8 cellular contexts compared by ENCODE assay signal in genomic region chr2:28621172-28622100, GRCh38.
A peak's percentile ranks its signal among the peaks of the same experiment; 100 is the strongest.
DNase-seq lines count a peak whose midpoint lies in the region; ATAC-seq and TF ChIP-seq lines count a peak whose summit lies in the region.

No MANE protein-coding gene starts in this region.

- H3K36me3 ChIP-seq in duodenal mucosa (ENCODE audit: control insufficient read depth in 1 of 2, insufficient read depth in 2 of 2, low read length in 2 of 2) = no peaks in the 10 kb centered on the region

- no peaks in the 10 kb centered on the region for H3K9me3 ChIP-seq in duodenal mucosa (ENCODE audit: control insufficient read depth in 1 of 2, low read length in 2 of 2)

- H3K4me1 ChIP-seq in duodenal mucosa (ENCODE audit: control insufficient read depth in 1 of 2, insufficient read depth in 2 of 2, low read length in 2 of 2) = peaks cover 49 to 50% of the 10 kb centered on the region in 2 donors

- CTCF ChIA-PET in GM10248 (lab: Yijun Ruan, JAX) = interaction anchor here (0.6 to 4.6 kb wide), 6 partner anchors 9 to 130 kb away, joined by 3 to 27 read pairs (median 4); partner anchors contain the start of gene PPP1CB

- ATAC-seq in HG03439 (IDR thresholded peaks at IDR 0.05; ENCODE audit: unreplicated experiment) = no peak
- ATAC-seq in GM21515 (IDR thresholded peaks at IDR 0.05; ENCODE audit: unreplicated experiment) = no peak

- peak; percentile 27 for TF ChIP-seq CTCF in GM10248 (IDR thresholded peaks at IDR 0.05; ENCODE audit: control extremely low read depth, extremely low read depth, low read depth, missing control alignments)

- H3K27ac ChIP-seq in duodenal mucosa (ENCODE audit: low read depth, low read length) = peak overlapping the region; percentile 85

- H3K4me3 ChIP-seq in duodenal mucosa (ENCODE audit: low read depth in 1 of 2, low read length in 2 of 2) = peak overlapping the region; percentile 21 to 48

- no peak for DNase-seq in GM10248 (ENCODE audit: extremely low spot score)
- peak; percentile 39 for DNase-seq in NCI-H2227 treated with DMSO at 0.1 percent for 48 hours (lab: John Stamatoyannopoulos, UW)
- DNase-seq in activated CD4-positive, alpha-beta T cell treated with anti-CD3 and anti-CD28 coated beads, Interleukin-2, amount 50 U/mL, for 1 hour = peak; percentile 73
- DNase-seq in medulla oblongata (ENCODE audit: extremely low spot score) = peak; percentile 86
- DNase-seq in stimulated activated CD4-positive, alpha-beta T cell treated with anti-CD3 and anti-CD28 coated beads, TNF-alpha, amount 100 ng/mL, for 48 hours (ENCODE audit: low read depth in 3 of 3) = peak; percentile 44 to 51 (median 47)

- peak overlapping the region; percentile 41 to 61 for H3K9ac ChIP-seq in duodenal mucosa (ENCODE audit: low read depth in 1 of 2, low read length in 2 of 2)

- H3K27me3 ChIP-seq in duodenal mucosa (ENCODE audit: control insufficient read depth in 1 of 2, insufficient read depth in 2 of 2, low read length in 2 of 2) = no peaks in the 10 kb centered on the region

- POLR2A ChIA-PET in GM10248 (lab: Yijun Ruan, JAX) = no interaction called here
